In the genomic region with DNA sequence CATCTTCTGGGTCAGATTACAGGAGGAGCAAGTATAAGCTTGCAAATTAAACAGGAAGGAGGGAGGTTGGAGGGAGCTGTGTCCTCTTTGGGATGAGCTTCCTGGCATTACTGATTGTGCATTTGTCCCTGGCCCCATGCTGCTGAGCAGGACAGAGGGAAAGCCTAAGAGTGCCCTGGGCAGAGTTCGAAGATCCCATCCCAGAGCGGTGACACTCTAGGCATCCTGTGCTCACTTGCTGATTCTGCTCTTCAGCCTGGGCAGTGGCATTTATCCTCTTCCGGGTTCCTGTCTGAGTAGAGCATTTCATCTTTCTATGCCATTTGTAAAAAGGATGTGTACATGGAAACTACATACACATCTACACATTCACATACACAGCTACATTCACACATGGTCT, we compare ENCODE assay signal across 24 cellular contexts. TPM values are rescaled to one million over a fixed set of nuclear protein-coding genes. Genes with fewer than 3 reads are reported as not detected.
"Had no signal": no experiment of that assay in that cellular context is flagged by ENCODE, and none has a peak within 500 bp of the region (broad histone marks: within the 10 kb centered on the region; RNA-seq: fewer than 3 reads in every experiment).

No MANE protein-coding gene starts in this region.

- H3K27ac ChIP-seq: coronary artery, heart right ventricle, left ventricle myocardium inferior, ovary, tibial nerve, upper lobe of right lung, vagina had no signal

- FAIRE-seq: endothelial cell of umbilical vein, frontal cortex, islet of Langerhans had no signal

- H3K36me3 ChIP-seq: heart right ventricle, left ventricle myocardium inferior, ovary, upper lobe of right lung, vagina had no signal

- H3K27ac Mint-ChIP-seq: endodermal cell; stimulated activated effector memory CD8-positive, alpha-beta T cell treated with anti-CD3 and anti-CD28 coated beads, Interleukin-12 subunit alpha, Interleukin-12 subunit beta, amount 100 ng/mL, for 72 hours; stimulated activated naive CD8-positive, alpha-beta T cell treated with anti-CD3 and anti-CD28 coated beads, Interleukin-15, Interleukin-2, amounts not matched to agents 100 ng/mL and 50 ng/mL, for 24 hours had no signal

- ATAC-seq: heart right ventricle; naive thymus-derived CD8-positive, alpha-beta T cell; right cardiac atrium; stimulated activated effector memory CD8-positive, alpha-beta T cell treated with anti-CD3 and anti-CD28 coated beads, Interleukin-12 subunit alpha, Interleukin-12 subunit beta, amount 100 ng/mL, for 72 hours had no signal

- H3K36me3 Mint-ChIP-seq: stimulated activated effector memory CD8-positive, alpha-beta T cell treated with anti-CD3 and anti-CD28 coated beads, Interleukin-12 subunit alpha, Interleukin-12 subunit beta, amount 100 ng/mL, for 72 hours had no signal

- DNase-seq: effector CD4-positive, alpha-beta T cell; heart right ventricle; hypothalamus; left ventricle myocardium inferior; naive thymus-derived CD8-positive, alpha-beta T cell; ovary; right cardiac atrium; stimulated activated CD4-positive, alpha-beta T cell treated with anti-CD3 and anti-CD28 coated beads, Interleukin-4, amount 100 ng/mL, for 1 hour; stimulated activated CD8-positive, alpha-beta memory T cell treated with anti-CD3 and anti-CD28 coated beads, Interleukin-4, amount 100 ng/mL, for 48 hours; upper lobe of right lung had no signal

- H3K4me3 ChIP-seq: coronary artery, heart right ventricle, left ventricle myocardium inferior, lung, ovary, smooth muscle cell, tibial nerve, upper lobe of right lung, vagina had no signal

- H3K27me3 ChIP-seq: ovary, tibial nerve, upper lobe of right lung, vagina had no signal

- H3K9me3 Mint-ChIP-seq: stimulated activated effector memory CD8-positive, alpha-beta T cell treated with anti-CD3 and anti-CD28 coated beads, Interleukin-12 subunit alpha, Interleukin-12 subunit beta, amount 100 ng/mL, for 72 hours; stimulated activated naive CD8-positive, alpha-beta T cell treated with anti-CD3 and anti-CD28 coated beads, Interleukin-15, Interleukin-2, amounts not matched to agents 100 ng/mL and 50 ng/mL, for 24 hours had no signal

- H3K4me3 Mint-ChIP-seq: endodermal cell; naive thymus-derived CD8-positive, alpha-beta T cell; stimulated activated effector memory CD8-positive, alpha-beta T cell treated with anti-CD3 and anti-CD28 coated beads, Interleukin-12 subunit alpha, Interleukin-12 subunit beta, amount 100 ng/mL, for 72 hours; stimulated activated naive CD8-positive, alpha-beta T cell treated with anti-CD3 and anti-CD28 coated beads, Interleukin-15, Interleukin-2, amounts not matched to agents 100 ng/mL and 50 ng/mL, for 24 hours had no signal

- H3K4me1 Mint-ChIP-seq: naive thymus-derived CD8-positive, alpha-beta T cell; stimulated activated effector memory CD8-positive, alpha-beta T cell treated with anti-CD3 and anti-CD28 coated beads, Interleukin-12 subunit alpha, Interleukin-12 subunit beta, amount 100 ng/mL, for 72 hours had no signal

- H3K4me1 ChIP-seq: heart right ventricle, left ventricle myocardium inferior, tibial nerve, upper lobe of right lung, vagina had no signal

- H3K9me3 ChIP-seq: ovary, upper lobe of right lung, vagina had no signal

RNA-seq across cellular contexts. Expression of gene SLC22A1, which starts 40.6 kb away (rescaled TPM):
- total RNA-seq: dermis microvascular lymphatic vessel endothelial cell, endothelial cell of umbilical vein, frontal cortex, glomerular endothelial cell, temporal lobe had no signal
